14 cellular contexts compared by ENCODE assay signal in the genomic region with DNA sequence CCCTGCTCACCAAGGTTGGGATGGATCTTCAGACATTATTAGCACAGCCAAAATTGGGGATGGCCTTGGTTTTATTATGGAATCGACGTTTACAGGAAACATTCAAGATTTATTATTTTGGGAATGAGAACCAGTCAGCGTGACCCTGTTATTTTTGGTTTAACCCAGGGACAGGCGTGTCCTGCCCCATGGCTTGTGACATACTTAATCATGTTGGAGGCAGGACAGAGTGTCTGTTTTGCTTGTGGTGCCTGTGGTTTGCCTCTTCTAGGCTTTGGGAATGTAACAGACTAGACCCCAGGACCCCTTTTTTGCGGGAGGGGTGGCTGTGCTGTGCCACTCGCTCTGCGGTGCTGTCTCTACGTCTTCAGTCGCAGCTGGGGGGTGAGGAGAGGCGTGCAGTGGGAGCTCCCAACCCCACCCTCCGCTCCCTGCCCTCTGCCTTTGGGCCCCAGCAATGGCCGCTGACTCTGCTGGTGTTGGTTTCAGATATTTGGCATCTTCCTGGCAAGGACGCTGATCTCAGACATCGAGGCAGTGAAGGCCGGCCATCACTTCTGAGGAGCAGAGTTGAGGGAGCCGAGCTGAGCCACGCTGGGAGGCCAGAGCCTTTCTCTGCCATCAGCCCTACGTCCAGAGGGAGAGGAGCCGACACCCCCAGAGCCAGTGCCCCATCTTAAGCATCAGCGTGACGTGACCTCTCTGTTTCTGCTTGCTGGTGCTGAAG. TPM values are rescaled to one million over a fixed set of nuclear protein-coding genes. Genes with fewer than 3 reads are reported as not detected.
A peak's percentile ranks its signal among the peaks of the same experiment; 100 is the strongest.
DNase-seq lines count a peak whose midpoint lies in the region; ATAC-seq and TF ChIP-seq lines count a peak whose summit lies in the region.
"Had no signal": no experiment of that assay in that cellular context is flagged by ENCODE, and none has a peak within 500 bp of the region (broad histone marks: within the 10 kb centered on the region; RNA-seq: fewer than 3 reads in every experiment).

No MANE protein-coding gene starts in this region.

- peaks cover 10 to 21% (median 15%) of the 10 kb centered on the region in 4 donors for H3K4me1 ChIP-seq in upper lobe of left lung
- H3K4me1 ChIP-seq: colonic mucosa had no signal

- intact Hi-C loops in activated naive CD4-positive, alpha-beta T cell treated with anti-CD3 and anti-CD28 coated beads for 36 hours (cut with micrococcal nuclease), result no loop called here
- intact Hi-C loops in natural killer cell (cut with micrococcal nuclease), result no loop called here

- peaks cover 11% of the 10 kb centered on the region for H3K36me3 Mint-ChIP-seq in activated naive CD4-positive, alpha-beta T cell treated with anti-CD3 and anti-CD28 coated beads for 36 hours (ENCODE audit: low read depth)
- peaks cover 81% of the 10 kb centered on the region for H3K36me3 Mint-ChIP-seq in effector memory CD8-positive, alpha-beta T cell (ENCODE audit: insufficient read depth)
- peaks cover 11% of the 10 kb centered on the region for H3K36me3 Mint-ChIP-seq in natural killer cell

- ATAC-seq in effector memory CD8-positive, alpha-beta T cell (replicated peaks), result no peak
- no peak for ATAC-seq in natural killer cell
- ATAC-seq in upper lobe of left lung (ENCODE audit: low FRiP score in 2 of 2), result no peak
- ATAC-seq: PC-3 had no signal

- no peaks in the 10 kb centered on the region for H3K9me3 Mint-ChIP-seq in activated naive CD4-positive, alpha-beta T cell treated with anti-CD3 and anti-CD28 coated beads for 36 hours
- no peaks in the 10 kb centered on the region for H3K9me3 Mint-ChIP-seq in effector memory CD8-positive, alpha-beta T cell
- H3K9me3 Mint-ChIP-seq in natural killer cell, result no peaks in the 10 kb centered on the region

- no peak for TF ChIP-seq EP300 in upper lobe of left lung (IDR thresholded peaks at IDR 0.05)

- TF ChIP-seq CTCF in natural killer cell (IDR thresholded peaks at IDR 0.05) (no peak), upper lobe of left lung (IDR thresholded peaks at IDR 0.05) (no peak)

- no peak overlapping the region for H3K4me3 Mint-ChIP-seq in activated naive CD4-positive, alpha-beta T cell treated with anti-CD3 and anti-CD28 coated beads for 36 hours
- no peak overlapping the region for H3K4me3 Mint-ChIP-seq in effector memory CD8-positive, alpha-beta T cell
- H3K4me3 Mint-ChIP-seq in natural killer cell, result no peak overlapping the region

- CTCF ChIA-PET in activated naive CD4-positive, alpha-beta T cell treated with anti-CD3 and anti-CD28 coated beads for 36 hours (lab: Charles Lee), result no interaction called here

- peak overlapping the region; percentile 46 for H3K27ac Mint-ChIP-seq in activated naive CD4-positive, alpha-beta T cell treated with anti-CD3 and anti-CD28 coated beads for 36 hours
- peak overlapping the region; percentile 64 to 72 for H3K27ac Mint-ChIP-seq in effector memory CD8-positive, alpha-beta T cell
- peak overlapping the region; percentile 76 to 81 for H3K27ac Mint-ChIP-seq in natural killer cell

- no peaks in the 10 kb centered on the region for H3K27me3 ChIP-seq in upper lobe of left lung
- H3K27me3 ChIP-seq: colonic mucosa, tibial nerve had no signal

- peaks cover 5% of the 10 kb centered on the region for H3K4me1 Mint-ChIP-seq in activated naive CD4-positive, alpha-beta T cell treated with anti-CD3 and anti-CD28 coated beads for 36 hours (ENCODE audit: low read depth)
- H3K4me1 Mint-ChIP-seq in effector memory CD8-positive, alpha-beta T cell (ENCODE audit: low read depth in 2 of 2), result peaks cover 17 to 18% of the 10 kb centered on the region in 2 donors
- peaks cover 38 to 46% of the 10 kb centered on the region in 2 donors for H3K4me1 Mint-ChIP-seq in natural killer cell

- no peak for DNase-seq in activated naive CD4-positive, alpha-beta T cell treated with anti-CD3 and anti-CD28 coated beads for 36 hours
- DNase-seq in activated naive CD4-positive, alpha-beta T cell (lab: John Stamatoyannopoulos, UW), result no peak
- DNase-seq in effector memory CD8-positive, alpha-beta T cell, result no peak
- DNase-seq in natural killer cell (no peak), upper lobe of left lung (peak in 1 of 2 donors; percentile 19), NCI-H1694 (lab: John Stamatoyannopoulos, UW) (no peak), amniotic stem cell (lab: John Stamatoyannopoulos, UW) (no peak)
- DNase-seq in stimulated activated naive CD4-positive, alpha-beta T cell (lab: John Stamatoyannopoulos, UW), result no peak
- DNase-seq: activated CD4-positive, alpha-beta T cell treated with anti-CD3 and anti-CD28 coated beads for 4 hours; colonic mucosa; NCI-H1105 treated with DMSO at 0.1 percent for 48 hours; NCI-H226; PC-3 had no signal

- no peaks in the 10 kb centered on the region for H3K27me3 Mint-ChIP-seq in activated naive CD4-positive, alpha-beta T cell treated with anti-CD3 and anti-CD28 coated beads for 36 hours (ENCODE audit: low read depth)
- H3K27me3 Mint-ChIP-seq in effector memory CD8-positive, alpha-beta T cell, result no peaks in the 10 kb centered on the region
- H3K27me3 Mint-ChIP-seq in natural killer cell (ENCODE audit: low read depth in 2 of 2), result no peaks in the 10 kb centered on the region

- no peak overlapping the region for H3K4me3 ChIP-seq in upper lobe of left lung
- H3K4me3 ChIP-seq: colonic mucosa, tibial nerve had no signal

- TF ChIP-seq POLR2A in upper lobe of left lung (IDR thresholded peaks at IDR 0.05), result no peak

- peak overlapping the region in 3 of 4 donors; percentile 13 to 39 (median 37) for H3K27ac ChIP-seq in upper lobe of left lung
- H3K27ac ChIP-seq: colonic mucosa had no signal

- H3K9me3 ChIP-seq in upper lobe of left lung, result no peaks in the 10 kb centered on the region
- H3K9me3 ChIP-seq: colonic mucosa, tibial nerve had no signal

- 75 to 87% methylated on average over 6 to 21 of the region's 21 CpGs for WGBS in upper lobe of left lung, 2 donors

- peaks cover 50 to 98% (median 82%) of the 10 kb centered on the region in 4 donors for H3K36me3 ChIP-seq in upper lobe of left lung

RNA-seq across cellular contexts. Expression of gene SH2D4B, which starts 20.1 kb away (rescaled TPM):
- total RNA-seq in activated naive CD4-positive, alpha-beta T cell treated with anti-CD3 and anti-CD28 coated beads for 36 hours, result under 1 TPM; 0.05 to 0.10 TPM
- total RNA-seq in natural killer cell (under 1 TPM; 0.19 to 0.30 (median 0.27) TPM), upper lobe of left lung (1 to 10 TPM in 1 of 6 donors, under 1 TPM in 4, not detected in 1; 0.15 to 1.0 (median 0.55) TPM)
- total RNA-seq: colonic mucosa, PC-3, tibial nerve had no signal
